19 cellular contexts compared by ENCODE assay signal in genomic region chr15:38819343-38819858, GRCh38.
"Had no signal": no experiment of that assay in that cellular context is flagged by ENCODE, and none has a peak within 500 bp of the region (broad histone marks: within the 10 kb centered on the region; RNA-seq: fewer than 3 reads in every experiment).

No MANE protein-coding gene starts in this region.

- H3K27me3 Mint-ChIP-seq: activated CD4-positive, alpha-beta memory T cell treated with anti-CD3 and anti-CD28 coated beads, Interleukin-2, amount 10 ng/mL, durations not matched to agents 7 days and 5 days had no signal

- DNase-seq: activated CD4-positive, alpha-beta memory T cell treated with anti-CD3 and anti-CD28 coated beads, Interleukin-2, amount 10 ng/mL, durations not matched to agents 7 days and 5 days; activated CD4-positive, alpha-beta T cell treated with anti-CD3 and anti-CD28 coated beads for 48 hours; activated CD4-positive, CD25-positive, alpha-beta regulatory T cell; activated CD8-positive, alpha-beta memory T cell treated with anti-CD3 and anti-CD28 coated beads, Interleukin-2, amount 10 ng/mL, durations not matched to agents 7 days and 5 days; activated naive CD4-positive, alpha-beta T cell; activated naive CD8-positive, alpha-beta T cell treated with anti-CD3 and anti-CD28 coated beads, Interleukin-2, amount 10 ng/mL, durations not matched to agents 7 days and 5 days; amygdala; caudate nucleus; effector memory CD8-positive, alpha-beta T cell; foreskin fibroblast; islet precursor cell; posterior cingulate gyrus; T1000; transverse colon had no signal

- H3K4me3 Mint-ChIP-seq: activated CD4-positive, alpha-beta memory T cell treated with anti-CD3 and anti-CD28 coated beads, Interleukin-2, amount 10 ng/mL, durations not matched to agents 7 days and 5 days; activated CD8-positive, alpha-beta memory T cell treated with anti-CD3 and anti-CD28 coated beads, Interleukin-2, amount 10 ng/mL, durations not matched to agents 7 days and 5 days; activated naive CD8-positive, alpha-beta T cell treated with anti-CD3 and anti-CD28 coated beads, Interleukin-2, amount 10 ng/mL, durations not matched to agents 7 days and 5 days; effector memory CD8-positive, alpha-beta T cell; mesothelial cell of epicardium; natural killer cell treated with Interleukin-12 subunit alpha and Interleukin-12 subunit beta and Interleukin-15 and Interleukin-18, amount 100 ng/mL, for 72 hours; stimulated activated naive CD8-positive, alpha-beta T cell treated with anti-CD3 and anti-CD28 coated beads, Interleukin-15, Interleukin-2, amounts not matched to agents 100 ng/mL and 50 ng/mL, for 24 hours had no signal

- ATAC-seq: activated CD8-positive, alpha-beta memory T cell treated with anti-CD3 and anti-CD28 coated beads, Interleukin-2, amount 10 ng/mL, durations not matched to agents 7 days and 5 days; effector memory CD8-positive, alpha-beta T cell; left lobe of liver; natural killer cell treated with Interleukin-12 subunit alpha and Interleukin-12 subunit beta and Interleukin-15 and Interleukin-18, amount 100 ng/mL, for 72 hours had no signal

- H3K36me3 Mint-ChIP-seq: activated CD8-positive, alpha-beta memory T cell treated with anti-CD3 and anti-CD28 coated beads, Interleukin-2, amount 10 ng/mL, durations not matched to agents 7 days and 5 days; activated naive CD8-positive, alpha-beta T cell treated with anti-CD3 and anti-CD28 coated beads, Interleukin-2, amount 10 ng/mL, durations not matched to agents 7 days and 5 days; brain; mesothelial cell of epicardium; natural killer cell treated with Interleukin-12 subunit alpha and Interleukin-12 subunit beta and Interleukin-15 and Interleukin-18, amount 100 ng/mL, for 72 hours had no signal

- H3K9me3 Mint-ChIP-seq: activated CD4-positive, alpha-beta memory T cell treated with anti-CD3 and anti-CD28 coated beads, Interleukin-2, amount 10 ng/mL, durations not matched to agents 7 days and 5 days; activated naive CD8-positive, alpha-beta T cell treated with anti-CD3 and anti-CD28 coated beads, Interleukin-2, amount 10 ng/mL, durations not matched to agents 7 days and 5 days; brain; effector memory CD8-positive, alpha-beta T cell; mesothelial cell of epicardium; natural killer cell treated with Interleukin-12 subunit alpha and Interleukin-12 subunit beta and Interleukin-15 and Interleukin-18, amount 100 ng/mL, for 72 hours; stimulated activated naive CD8-positive, alpha-beta T cell treated with anti-CD3 and anti-CD28 coated beads, Interleukin-15, Interleukin-2, amounts not matched to agents 100 ng/mL and 50 ng/mL, for 24 hours had no signal

- H3K27ac Mint-ChIP-seq: activated CD4-positive, alpha-beta memory T cell treated with anti-CD3 and anti-CD28 coated beads, Interleukin-2, amount 10 ng/mL, durations not matched to agents 7 days and 5 days; activated CD8-positive, alpha-beta memory T cell treated with anti-CD3 and anti-CD28 coated beads, Interleukin-2, amount 10 ng/mL, durations not matched to agents 7 days and 5 days; activated naive CD8-positive, alpha-beta T cell treated with anti-CD3 and anti-CD28 coated beads, Interleukin-2, amount 10 ng/mL, durations not matched to agents 7 days and 5 days; effector memory CD8-positive, alpha-beta T cell; mesothelial cell of epicardium; natural killer cell treated with Interleukin-12 subunit alpha and Interleukin-12 subunit beta and Interleukin-15 and Interleukin-18, amount 100 ng/mL, for 72 hours; stimulated activated naive CD8-positive, alpha-beta T cell treated with anti-CD3 and anti-CD28 coated beads, Interleukin-15, Interleukin-2, amounts not matched to agents 100 ng/mL and 50 ng/mL, for 24 hours had no signal
